Comparison of ENCODE assay signal across 8 cellular contexts in the genomic region with DNA sequence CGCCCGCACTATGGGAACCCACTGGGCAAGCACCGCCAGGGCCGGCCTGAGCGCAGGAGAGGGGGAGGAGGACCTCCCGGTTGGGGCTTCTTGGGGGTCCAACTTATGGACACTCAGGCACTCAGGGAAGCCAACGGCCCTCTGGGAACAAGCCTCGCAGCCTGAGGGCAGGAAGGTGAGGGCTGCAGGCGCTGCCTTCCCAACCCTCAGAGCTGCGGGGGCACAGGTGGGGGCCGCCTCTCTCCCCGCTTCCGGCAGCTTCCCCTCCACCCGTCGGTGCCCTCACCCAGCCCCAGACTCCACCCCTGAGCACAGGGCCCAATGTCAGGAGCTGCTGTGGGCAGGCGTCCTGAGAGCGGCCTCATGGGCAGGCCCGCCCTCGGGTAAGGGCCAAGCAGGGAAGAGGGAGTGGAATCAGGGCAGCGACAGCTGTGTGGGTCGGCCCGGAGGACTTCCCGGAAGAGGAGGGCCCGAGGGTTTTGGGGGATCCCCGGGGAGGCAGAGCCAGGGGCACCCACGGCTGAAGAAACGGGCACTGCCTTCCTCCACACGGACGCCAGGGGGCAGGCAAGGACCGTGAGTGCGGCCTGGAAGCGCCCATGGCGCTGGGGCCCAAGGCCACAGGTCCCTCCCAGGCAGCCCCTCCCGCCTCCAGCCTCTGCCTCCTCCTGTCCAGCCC. TPM values are rescaled to one million over a fixed set of nuclear protein-coding genes. Genes with fewer than 3 reads are reported as not detected.
DNase-seq lines count a peak whose midpoint lies in the region; ATAC-seq and TF ChIP-seq lines count a peak whose summit lies in the region.

No MANE protein-coding gene starts in this region.

- no peaks in the 10 kb centered on the region for H3K36me3 Mint-ChIP-seq in activated CD4-positive, alpha-beta T cell treated with anti-CD3 and anti-CD28 coated beads, Interleukin-2, amount 10 ng/mL, durations not matched to agents 24 days and 14 days (ENCODE audit: low read depth)
- H3K36me3 Mint-ChIP-seq in dendritic cell treated with granulocyte-macrophage colony-stimulating factor and Interleukin-4, amounts not matched to agents 40 ng/mL and 50 ng/mL, for 4 days (ENCODE audit: low read depth), result peaks cover 4% of the 10 kb centered on the region

- TF ChIP-seq CTCF in lower leg skin (IDR thresholded peaks at IDR 0.05), result peak in 1 of 3 donors; percentile 99

- H3K9me3 Mint-ChIP-seq in activated CD4-positive, alpha-beta T cell treated with anti-CD3 and anti-CD28 coated beads, Interleukin-2, amount 10 ng/mL, durations not matched to agents 24 days and 14 days, result no peaks in the 10 kb centered on the region
- no peaks in the 10 kb centered on the region for H3K9me3 Mint-ChIP-seq in dendritic cell treated with granulocyte-macrophage colony-stimulating factor and Interleukin-4, amounts not matched to agents 40 ng/mL and 50 ng/mL, for 4 days

- WGBS in lower leg skin, 2 donors, result 3 to 7% methylated on average over 21 to 23 of the region's 34 CpGs

- ATAC-seq in HG03442 (IDR thresholded peaks at IDR 0.05; ENCODE audit: unreplicated experiment), result peak; percentile 73

- H3K4me3 Mint-ChIP-seq in activated CD4-positive, alpha-beta T cell treated with anti-CD3 and anti-CD28 coated beads, Interleukin-2, amount 10 ng/mL, durations not matched to agents 24 days and 14 days, result peak overlapping the region; percentile 83
- peak overlapping the region; percentile 83 for H3K4me3 Mint-ChIP-seq in dendritic cell treated with granulocyte-macrophage colony-stimulating factor and Interleukin-4, amounts not matched to agents 40 ng/mL and 50 ng/mL, for 4 days

- peak overlapping the region; percentile 91 for H3K27ac Mint-ChIP-seq in activated CD4-positive, alpha-beta T cell treated with anti-CD3 and anti-CD28 coated beads, Interleukin-2, amount 10 ng/mL, durations not matched to agents 24 days and 14 days
- H3K27ac Mint-ChIP-seq in dendritic cell treated with granulocyte-macrophage colony-stimulating factor and Interleukin-4, amounts not matched to agents 40 ng/mL and 50 ng/mL, for 4 days, result peak overlapping the region; percentile 94

- no peak for TF ChIP-seq POLR2A in lower leg skin (IDR thresholded peaks at IDR 0.05)

- no peaks in the 10 kb centered on the region for H3K27me3 Mint-ChIP-seq in activated CD4-positive, alpha-beta T cell treated with anti-CD3 and anti-CD28 coated beads, Interleukin-2, amount 10 ng/mL, durations not matched to agents 24 days and 14 days
- peaks cover 40% of the 10 kb centered on the region for H3K27me3 Mint-ChIP-seq in dendritic cell treated with granulocyte-macrophage colony-stimulating factor and Interleukin-4, amounts not matched to agents 40 ng/mL and 50 ng/mL, for 4 days

- H3K4me1 Mint-ChIP-seq in activated CD4-positive, alpha-beta T cell treated with anti-CD3 and anti-CD28 coated beads, Interleukin-2, amount 10 ng/mL, durations not matched to agents 24 days and 14 days, result peaks cover 12% of the 10 kb centered on the region
- H3K4me1 Mint-ChIP-seq in dendritic cell treated with granulocyte-macrophage colony-stimulating factor and Interleukin-4, amounts not matched to agents 40 ng/mL and 50 ng/mL, for 4 days (ENCODE audit: low read depth), result peaks cover 27% of the 10 kb centered on the region

- intact Hi-C loops in activated CD4-positive, alpha-beta T cell treated with anti-CD3 and anti-CD28 coated beads, Interleukin-2, amount 10 ng/mL, durations not matched to agents 24 days and 14 days (cut with micrococcal nuclease), result loop anchor here (1.0 to 5.0 kb wide), 10 partner anchors 16 to 525 kb away; a partner anchor contains a TSS
- intact Hi-C loops in dendritic cell treated with granulocyte-macrophage colony-stimulating factor and Interleukin-4, amounts not matched to agents 40 ng/mL and 50 ng/mL, for 4 days (cut with micrococcal nuclease), result loop anchor here (1.0 to 10.0 kb wide), 9 partner anchors 17 to 435 kb away; a partner anchor contains a TSS
- intact Hi-C loops in lower leg skin (cut with DNase I; ENCODE audit: low total_unique reads), result no loop called here

- DNase-seq in CD1c-positive myeloid dendritic cell (ENCODE audit: extremely low spot score) (peak; percentile 99), GM19240 (ENCODE audit: insufficient read length, low spot score) (peak; percentile 100), NCI-H526 (lab: John Stamatoyannopoulos, UW) (peak; percentile 77 to 93), lower leg skin (ENCODE audit: low spot score in 2 of 2) (peak; percentile 89 to 97)
- DNase-seq in activated CD4-positive, alpha-beta T cell treated with anti-CD3 and anti-CD28 coated beads, Interleukin-2, amount 10 ng/mL, durations not matched to agents 24 days and 14 days, result peak; percentile 98
- DNase-seq in stimulated activated CD4-positive, alpha-beta T cell treated with anti-CD3 and anti-CD28 coated beads, TNF-alpha, amount 100 ng/mL, for 1 hour (ENCODE audit: low read depth in 3 of 3, low spot score in 1 of 3), result peak; percentile 83 to 91 (median 86)

- H3K4me3 ChIP-seq in lower leg skin (ENCODE audit: low read depth, poor library complexity, severe bottlenecking), result no peak overlapping the region

RNA-seq across cellular contexts. Expression of a gene that starts 0.5 kb away (rescaled TPM):
- total RNA-seq in activated CD4-positive, alpha-beta T cell treated with anti-CD3 and anti-CD28 coated beads, Interleukin-2, amount 10 ng/mL, durations not matched to agents 24 days and 14 days, result 0.19 and 0.35 TPM in 2 replicates
- 100 to 1,000 TPM in 1 of 4 donors, 10 to 100 TPM in 3; 72.4 to 101 (median 79.9) TPM for total RNA-seq in lower leg skin

RNA-seq across cellular contexts. Expression of a gene that starts 9.9 kb away (rescaled TPM):
- total RNA-seq in activated CD4-positive, alpha-beta T cell treated with anti-CD3 and anti-CD28 coated beads, Interleukin-2, amount 10 ng/mL, durations not matched to agents 24 days and 14 days, result not detected in 2 replicates
- total RNA-seq in lower leg skin, result under 1 TPM in 3 of 4 donors, not detected in 1; 0.16 to 0.59 (median 0.37) TPM

RNA-seq across cellular contexts. Expression of a gene that starts 16.3 kb away (rescaled TPM):
- 0.12 and 0.16 TPM in 2 replicates for total RNA-seq in activated CD4-positive, alpha-beta T cell treated with anti-CD3 and anti-CD28 coated beads, Interleukin-2, amount 10 ng/mL, durations not matched to agents 24 days and 14 days
- under 1 TPM in 2 of 4 donors, not detected in 2; 0.12 to 0.39 TPM for total RNA-seq in lower leg skin

RNA-seq across cellular contexts. Expression of a gene that starts 17.1 kb away (rescaled TPM):
- total RNA-seq in activated CD4-positive, alpha-beta T cell treated with anti-CD3 and anti-CD28 coated beads, Interleukin-2, amount 10 ng/mL, durations not matched to agents 24 days and 14 days, result 125 and 130 TPM in 2 replicates
- 100 to 1,000 TPM; 122 to 426 (median 348) TPM for total RNA-seq in lower leg skin

RNA-seq across cellular contexts. Expression of a gene that starts 36.4 kb away (rescaled TPM):
- total RNA-seq in activated CD4-positive, alpha-beta T cell treated with anti-CD3 and anti-CD28 coated beads, Interleukin-2, amount 10 ng/mL, durations not matched to agents 24 days and 14 days, result 13.7 and 15.9 TPM in 2 replicates
- 10 to 100 TPM; 26.9 to 35.4 (median 28.6) TPM for total RNA-seq in lower leg skin

Comparison
In these comparisons a context has a peak if more than half of its experiments do, and no peak if none do; other contexts are left out.
1. RNA of a gene that starts 0.5 kb away (total RNA-seq): 72.4 to 101 TPM in lower leg skin; 0.19 to 0.35 TPM in activated CD4-positive, alpha-beta T cell treated with anti-CD3 and anti-CD28 coated beads, Interleukin-2, amount 10 ng/mL, durations not matched to agents 24 days and 14 days; every median in the first group is over 10 times any median in the second.
2. Peak in every context shown above with its lines, with median percentiles within 50 percentile points of each other: DNase-seq.